Comparison of ENCODE assay signal across 9 cellular contexts in the genomic region with DNA sequence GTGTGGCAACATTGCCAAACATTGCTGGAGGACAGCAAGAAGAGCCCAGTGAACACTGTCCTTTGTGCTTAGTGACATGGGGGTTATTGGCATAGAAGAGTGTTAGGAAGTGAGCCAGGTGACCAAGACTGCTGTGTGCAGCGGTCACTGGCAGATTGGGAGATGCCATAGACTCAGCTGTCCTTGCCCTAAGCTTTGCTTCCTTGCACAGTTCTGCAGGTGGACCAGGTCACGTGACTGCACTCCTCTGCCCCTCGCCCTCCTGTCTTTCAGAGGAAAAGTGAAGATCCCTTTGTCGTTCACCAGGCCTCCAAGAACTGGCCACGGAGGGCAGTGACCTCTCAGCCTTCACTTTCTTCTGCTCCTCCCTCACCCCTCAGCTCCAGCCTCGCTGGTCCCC.
"Had no signal": no experiment of that assay in that cellular context is flagged by ENCODE, and none has a peak within 500 bp of the region (broad histone marks: within the 10 kb centered on the region; RNA-seq: fewer than 3 reads in every experiment).

No MANE protein-coding gene starts in this region.

- H3K36me3 ChIP-seq: HAP-1 had no signal

- H3K9me3 ChIP-seq: HAP-1 had no signal

- ATAC-seq: HCT116 had no signal

- H3K27ac ChIP-seq: GM23248, HL-60 had no signal

- DNase-seq: GM23248, GOT3, H7, HFFc6, IMR-90, KBM-7 had no signal

- H3K4me3 ChIP-seq: GM23248, HAP-1 had no signal

- H3K9ac ChIP-seq: GM23248 had no signal

- H2AFZ ChIP-seq: GM23248 had no signal

- H3K4me1 ChIP-seq: HAP-1 had no signal
